In genomic region chr1:230879781-230880180, GRCh38 we compare ENCODE assay signal across 17 cellular contexts. TPM values are rescaled to one million over a fixed set of nuclear protein-coding genes. Genes with fewer than 3 reads are reported as not detected.
DNase-seq lines count a peak whose midpoint lies in the region; ATAC-seq, FAIRE-seq and TF ChIP-seq lines count a peak whose summit lies in the region.
"Had no signal": no experiment of that assay in that cellular context is flagged by ENCODE, and none has a peak within 500 bp of the region (broad histone marks: within the 10 kb centered on the region; RNA-seq: fewer than 3 reads in every experiment).

No MANE protein-coding gene starts in this region.

- H4K20me1 ChIP-seq in SK-N-SH (ENCODE audit: insufficient read depth) (no peaks in the 10 kb centered on the region), astrocyte (ENCODE audit: insufficient read depth, low read length) (no peaks in the 10 kb centered on the region)
- H4K20me1 ChIP-seq: BLaER1 had no signal

- H3K36me3 Mint-ChIP-seq in astrocyte (ENCODE audit: low read depth, unreplicated experiment): peaks cover 9% of the 10 kb centered on the region
- peaks cover 10% of the 10 kb centered on the region for H3K36me3 Mint-ChIP-seq in nephron (ENCODE audit: low read depth)

- H3K27me3 ChIP-seq in SK-N-SH (ENCODE audit: insufficient read depth) (no peaks in the 10 kb centered on the region), astrocyte (ENCODE audit: insufficient read depth, low read length) (peaks cover 9% of the 10 kb centered on the region)
- H3K27me3 ChIP-seq: BLaER1 had no signal

- CTCF ChIA-PET in SK-N-SH (lab: Yijun Ruan, JAX): interaction anchor here (0.7 to 1.5 kb wide), 2 partner anchors 14 to 37 kb away, joined by 3 read pairs; no protein-coding TSS in a partner anchor

- TF ChIP-seq EP300 in SK-N-SH (IDR thresholded peaks at IDR 0.05; ENCODE audit: borderline replicate concordance in 1 of 2, low read depth in 1 of 2, low read length in 1 of 2): no peak

- H3K27ac Mint-ChIP-seq in astrocyte (ENCODE audit: unreplicated experiment): peak overlapping the region; percentile 58
- peak overlapping the region; percentile 79 to 91 (median 90) for H3K27ac Mint-ChIP-seq in nephron
- H3K27ac Mint-ChIP-seq: CD8-positive, alpha-beta memory T cell had no signal

- FAIRE-seq in astrocyte (lab: Jason Lieb, UNC) (no peak), urothelium cell line (lab: Jason Lieb, UNC) (no peak)
- FAIRE-seq: GM12892, H54 had no signal

- no peak overlapping the region for H3K9ac ChIP-seq in SK-N-SH
- H3K9ac ChIP-seq in astrocyte (ENCODE audit: low read length): no peak overlapping the region
- H3K9ac ChIP-seq: BLaER1 had no signal

- H3F3A ChIP-seq in SK-N-SH (replicated peaks; ENCODE audit: insufficient read depth): no peaks in the 10 kb centered on the region

- H3K9me2 ChIP-seq in SK-N-SH: no peaks in the 10 kb centered on the region

- H3K4me3 ChIP-seq in SK-N-SH (ENCODE audit: low read depth in 2 of 2, low read length in 1 of 2) (no peak overlapping the region), astrocyte (ENCODE audit: insufficient read depth, low read depth, low read length) (no peak overlapping the region)
- H3K4me3 ChIP-seq: BLaER1 had no signal

- H3K4me1 ChIP-seq in SK-N-SH (ENCODE audit: control insufficient read depth in 1 of 2, insufficient read depth in 2 of 2, low read depth in 1 of 2, low read length in 1 of 2) (peaks cover 0 to 5% of the 10 kb centered on the region in 2 experiments; a peak in 2 of 4 replicates), astrocyte (ENCODE audit: insufficient read depth, low read length) (peaks cover 7% of the 10 kb centered on the region)
- H3K4me1 ChIP-seq: BLaER1, Caco-2 had no signal

- no peak overlapping the region for H3K4me3 Mint-ChIP-seq in astrocyte (ENCODE audit: unreplicated experiment)
- H3K4me3 Mint-ChIP-seq in nephron: no peak overlapping the region
- H3K4me3 Mint-ChIP-seq: CD8-positive, alpha-beta memory T cell had no signal

- H3K36me3 ChIP-seq in SK-N-SH (replicated peaks in 1 of 2; ENCODE audit: control insufficient read depth in 1 of 2, insufficient read depth in 2 of 2, low read length in 1 of 2) (no peaks in the 10 kb centered on the region), astrocyte (ENCODE audit: insufficient read depth, low read length) (no peaks in the 10 kb centered on the region)
- H3K36me3 ChIP-seq: BLaER1 had no signal

- no peak overlapping the region for H3K27ac ChIP-seq in SK-N-SH (ENCODE audit: low read depth in 2 of 2, low read length in 1 of 2)
- H3K27ac ChIP-seq in astrocyte (ENCODE audit: low read depth, low read length): no peak overlapping the region
- H3K27ac ChIP-seq: 22Rv1, BLaER1, HL-60 had no signal

- H3K9me3 ChIP-seq in SK-N-SH (no peaks in the 10 kb centered on the region), astrocyte (ENCODE audit: insufficient read depth, low read depth, low read length) (peaks cover 2% of the 10 kb centered on the region)

- H3K9me3 Mint-ChIP-seq in astrocyte (ENCODE audit: unreplicated experiment) (peaks cover 3% of the 10 kb centered on the region), nephron (peaks cover 5% of the 10 kb centered on the region)

- H3K4me1 Mint-ChIP-seq in astrocyte (ENCODE audit: low read depth, unreplicated experiment) (peaks cover 4% of the 10 kb centered on the region), nephron (peaks cover 70% of the 10 kb centered on the region)
- H3K4me1 Mint-ChIP-seq: CD8-positive, alpha-beta memory T cell had no signal

- H2AFZ ChIP-seq in SK-N-SH (ENCODE audit: low read depth) (no peak overlapping the region), astrocyte (ENCODE audit: low read depth, low read length) (no peak overlapping the region)

- DNase-seq in SK-N-SH (peak; percentile 25), astrocyte (ENCODE audit: low read depth) (no peak), retina (peak; percentile 70), amniotic stem cell (lab: John Stamatoyannopoulos, UW) (no peak), urothelium cell line (ENCODE audit: low spot score) (no peak), NCI-H1436 (lab: John Stamatoyannopoulos, UW) (no peak)
- DNase-seq: Caco-2; CD8-positive, alpha-beta memory T cell; DND-41; GDM1 had no signal

- no peaks in the 10 kb centered on the region for H3K79me2 ChIP-seq in SK-N-SH (ENCODE audit: insufficient read depth)
- no peaks in the 10 kb centered on the region for H3K79me2 ChIP-seq in astrocyte (ENCODE audit: insufficient read depth, low read length)

- no peak overlapping the region for H3K4me2 ChIP-seq in SK-N-SH
- H3K4me2 ChIP-seq in astrocyte (ENCODE audit: low read length): no peak overlapping the region
- H3K4me2 ChIP-seq: BLaER1 had no signal

- no peak for TF ChIP-seq RAD21 in SK-N-SH (IDR thresholded peaks at IDR 0.05; ENCODE audit: low read length)

- POLR2A ChIA-PET in SK-N-SH (lab: Yijun Ruan, JAX): no interaction called here

- TF ChIP-seq CTCF in SK-N-SH (IDR thresholded peaks at IDR 0.05) (no peak), astrocyte (IDR thresholded peaks at IDR 0.05; ENCODE audit: insufficient read depth, low read depth, low read length) (no peak), nephron (IDR thresholded peaks at IDR 0.05; ENCODE audit: unreplicated experiment in 3 of 3) (no peak)

- H3K27me3 Mint-ChIP-seq in astrocyte (ENCODE audit: low read depth, unreplicated experiment): peaks cover 21% of the 10 kb centered on the region
- H3K27me3 Mint-ChIP-seq in nephron (ENCODE audit: low read depth): peaks cover 13% of the 10 kb centered on the region

- ATAC-seq in SK-N-SH treated with all-trans-retinoic acid at 6 μM for 48 hours: no peak

- WGBS in SK-N-SH (ENCODE audit: low lambda C conversion rate): 55% methylated on average over 8 of the region's 8 CpGs

TF ChIP-seq in SK-N-SH, 30 proteins besides CTCF, POLR2A, EP300 and RAD21:
- TF ChIP-seq GATA2 (CRISPR knock-in tag; IDR thresholded peaks at IDR 0.05): no peak
- TF ChIP-seq ELF1 (IDR thresholded peaks at IDR 0.05): no peak
- no peak for TF ChIP-seq GABPA (IDR thresholded peaks at IDR 0.05; ENCODE audit: low read depth)
- TF ChIP-seq, protein P1, sequence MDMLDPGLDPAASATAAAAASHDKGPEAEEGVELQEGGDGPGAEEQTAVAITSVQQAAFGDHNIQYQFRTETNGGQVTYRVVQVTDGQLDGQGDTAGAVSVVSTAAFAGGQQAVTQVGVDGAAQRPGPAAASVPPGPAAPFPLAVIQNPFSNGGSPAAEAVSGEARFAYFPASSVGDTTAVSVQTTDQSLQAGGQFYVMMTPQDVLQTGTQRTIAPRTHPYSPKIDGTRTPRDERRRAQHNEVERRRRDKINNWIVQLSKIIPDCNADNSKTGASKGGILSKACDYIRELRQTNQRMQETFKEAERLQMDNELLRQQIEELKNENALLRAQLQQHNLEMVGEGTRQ (IDR thresholded peaks at IDR 0.05; ENCODE audit: borderline replicate concordance, low read depth, low read length): no peak
- no peak for TF ChIP-seq MXI1 (IDR thresholded peaks at IDR 0.05; ENCODE audit: low read depth, low read length)

TF ChIP-seq in SK-N-SH treated with all-trans-retinoic acid at 6 μM for 48 hours, 23 proteins besides CTCF, POLR2A, EP300 and RAD21:
- TF ChIP-seq PPARA (CRISPR knock-in tag; IDR thresholded peaks at IDR 0.05; ENCODE audit: borderline replicate concordance): no peak
- no peak for TF ChIP-seq ESRRG (CRISPR knock-in tag; IDR thresholded peaks at IDR 0.05)
- no peak for TF ChIP-seq OSR1 (CRISPR knock-in tag; IDR thresholded peaks at IDR 0.05)
- TF ChIP-seq ZNF70 (CRISPR knock-in tag; IDR thresholded peaks at IDR 0.05): no peak
- TF ChIP-seq CREB5 (CRISPR knock-in tag; IDR thresholded peaks at IDR 0.05; ENCODE audit: low read depth): no peak
- TF ChIP-seq ZNF8 (CRISPR knock-in tag; IDR thresholded peaks at IDR 0.05): no peak
- TF ChIP-seq TCF4 (CRISPR knock-in tag; IDR thresholded peaks at IDR 0.05; ENCODE audit: borderline replicate concordance): no peak
- no peak for TF ChIP-seq ZC3H10 (CRISPR knock-in tag; IDR thresholded peaks at IDR 0.05)
- TF ChIP-seq CSDC2 (CRISPR knock-in tag; IDR thresholded peaks at IDR 0.05): no peak
- no peak for TF ChIP-seq RARB (CRISPR knock-in tag; IDR thresholded peaks at IDR 0.05)
- no peak for TF ChIP-seq ISL1 (CRISPR knock-in tag; IDR thresholded peaks at IDR 0.05)
- no peak for TF ChIP-seq CSRNP3 (CRISPR knock-in tag; IDR thresholded peaks at IDR 0.05)
- TF ChIP-seq SNAI2 (CRISPR knock-in tag; IDR thresholded peaks at IDR 0.05): no peak
- no peak for TF ChIP-seq ARNTL (CRISPR knock-in tag; IDR thresholded peaks at IDR 0.05; ENCODE audit: borderline replicate concordance, low read depth)
- no peak for TF ChIP-seq ZFP3 (CRISPR knock-in tag; IDR thresholded peaks at IDR 0.05)
- no peak for TF ChIP-seq GLIS3 (CRISPR knock-in tag; IDR thresholded peaks at IDR 0.05)

RNA-seq across cellular contexts. Expression of gene C1orf198, which starts 11.5 kb away (rescaled TPM):
- polyA plus RNA-seq in SK-N-SH (2012; rRNA removed): 12.3 and 19.4 TPM in 2 replicates
- 12.2 and 15.5 TPM in 2 replicates for polyA plus RNA-seq in SK-N-SH (2012; cell fraction: cytosol; rRNA removed)
- 52.5 and 59.9 TPM in 2 replicates for polyA plus RNA-seq in SK-N-SH (2012; cell fraction: nucleus; rRNA removed)
- total RNA-seq in astrocyte: 102 and 107 TPM in 2 replicates

Comparison
In these comparisons a context has a peak if more than half of its experiments do, and no peak if none do; other contexts are left out.
1. DNase-seq: peak in SK-N-SH (single experiment) and retina (single experiment); none in astrocyte (single experiment), amniotic stem cell (single experiment), urothelium cell line (single experiment) and NCI-H1436 (single experiment).